ENCODE assay signal across 13 cellular contexts in the genomic region with DNA sequence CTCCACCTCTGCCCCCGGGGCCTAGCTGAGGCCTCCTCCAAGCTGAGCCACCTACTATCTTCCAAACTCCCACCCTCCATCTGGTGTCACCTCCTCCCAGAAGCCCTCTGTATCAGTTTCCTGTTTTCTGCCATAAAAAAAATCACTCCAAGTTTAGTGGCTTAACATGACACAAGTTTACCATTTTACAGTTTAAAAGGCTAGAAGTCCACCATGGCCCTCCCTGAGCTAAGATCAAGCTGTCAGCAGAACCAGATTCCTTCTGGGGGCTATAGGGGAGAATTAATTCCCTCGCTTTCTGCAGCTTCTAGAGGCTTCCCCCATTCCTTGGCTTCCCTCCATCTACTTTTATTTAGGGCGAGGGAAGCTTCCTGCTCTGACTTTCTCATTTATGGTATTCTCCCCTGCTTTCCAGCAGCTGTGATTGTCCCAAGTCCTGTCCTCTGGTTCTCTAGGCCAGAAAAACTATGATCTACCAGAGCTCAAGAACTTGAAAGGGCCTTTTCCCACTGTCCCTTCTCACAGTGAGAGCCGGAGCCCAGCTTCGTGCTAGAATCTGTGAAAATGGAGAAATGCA. TPM values are rescaled to one million over a fixed set of nuclear protein-coding genes. Genes with fewer than 3 reads are reported as not detected.
DNase-seq lines count a peak whose midpoint lies in the region; ATAC-seq and TF ChIP-seq lines count a peak whose summit lies in the region.
"Had no signal": no experiment of that assay in that cellular context is flagged by ENCODE, and none has a peak within 500 bp of the region (broad histone marks: within the 10 kb centered on the region; RNA-seq: fewer than 3 reads in every experiment).

No MANE protein-coding gene starts in this region.

- H3K4me3 ChIP-seq in left ventricle myocardium inferior: no peak overlapping the region
- H3K4me3 ChIP-seq in right lobe of liver: no peak overlapping the region
- H3K4me3 ChIP-seq in transverse colon: no peak overlapping the region
- H3K4me3 ChIP-seq: GM12878 had no signal

- WGBS in right lobe of liver (ENCODE audit: insufficient coverage, low coverage, low lambda C conversion rate, missing lambda C conversion rate): 63% methylated on average over 5 of the region's 5 CpGs
- WGBS in transverse colon (ENCODE audit: low coverage in 1 of 2), 2 donors: 73% methylated on average over 5 of the region's 5 CpGs; no CpG with 5 or more reads in 1 of the 2 donors

- H3K4me1 ChIP-seq in left ventricle myocardium inferior: peaks cover 43% of the 10 kb centered on the region
- peaks cover 0 to 39% (median 6%) of the 10 kb centered on the region in 4 donors for H3K4me1 ChIP-seq in right lobe of liver
- H3K4me1 ChIP-seq in transverse colon: peaks cover 0 to 19% (median 7%) of the 10 kb centered on the region in 4 donors

- TF ChIP-seq POLR2A in right lobe of liver (IDR thresholded peaks at IDR 0.05) (no peak), transverse colon (IDR thresholded peaks at IDR 0.05) (no peak)

- no peak for TF ChIP-seq EP300 in transverse colon (IDR thresholded peaks at IDR 0.05; ENCODE audit: low read depth)

- peak overlapping the region; percentile 62 for H3K27ac Mint-ChIP-seq in activated CD4-positive, alpha-beta memory T cell treated with anti-CD3 and anti-CD28 coated beads, Interleukin-2, amount 10 ng/mL, durations not matched to agents 7 days and 5 days

- POLR2A ChIA-PET in activated CD4-positive, alpha-beta memory T cell treated with anti-CD3 and anti-CD28 coated beads, Interleukin-2, amount 10 ng/mL, durations not matched to agents 7 days and 5 days (lab: Charles Lee): interaction anchor here (0.8 to 4.0 kb wide), 6 partner anchors 11 to 76 kb away, joined by 3 to 16 read pairs (median 5); a partner anchor contains a TSS

- DNase-seq in left ventricle myocardium inferior (no peak), left ventricle myocardium superior (no peak), right lobe of liver (no peak), transverse colon (no peak), globus pallidus (ENCODE audit: low spot score) (no peak), 8988T (no peak)
- no peak for DNase-seq in activated CD4-positive, alpha-beta memory T cell treated with anti-CD3 and anti-CD28 coated beads, Interleukin-2, amount 10 ng/mL, durations not matched to agents 7 days and 5 days
- DNase-seq: activated effector memory CD4-positive, alpha-beta T cell treated with Interleukin-2 at 50 U/mL for 16 hours; KG1; NCI-H526 treated with DMSO at 0.1 percent for 48 hours had no signal

- peaks cover 19% of the 10 kb centered on the region for H3K4me1 Mint-ChIP-seq in activated CD4-positive, alpha-beta memory T cell treated with anti-CD3 and anti-CD28 coated beads, Interleukin-2, amount 10 ng/mL, durations not matched to agents 7 days and 5 days

- no peaks in the 10 kb centered on the region for H3K9me3 ChIP-seq in left ventricle myocardium inferior (replicated peaks)
- no peaks in the 10 kb centered on the region for H3K9me3 ChIP-seq in right lobe of liver
- no peaks in the 10 kb centered on the region for H3K9me3 ChIP-seq in transverse colon

- TF ChIP-seq CTCF in left ventricle myocardium inferior (IDR thresholded peaks at IDR 0.05; ENCODE audit: borderline replicate concordance) (no peak), right lobe of liver (IDR thresholded peaks at IDR 0.05) (no peak), transverse colon (IDR thresholded peaks at IDR 0.05) (no peak)

- H3K27ac ChIP-seq in left ventricle myocardium inferior (replicated peaks): peak overlapping the region; percentile 50
- H3K27ac ChIP-seq in right lobe of liver: peak overlapping the region; percentile 9 to 47 (median 11)
- H3K27ac ChIP-seq in transverse colon: peak overlapping the region in 3 of 4 donors; percentile 11 to 40 (median 27)

- ATAC-seq in left ventricle myocardium superior (no peak), right lobe of liver (peak in 1 of 4 donors; percentile 7), HG03378 (IDR thresholded peaks at IDR 0.05; ENCODE audit: unreplicated experiment) (no peak)

- intact Hi-C loops in left ventricle myocardium inferior (cut with micrococcal nuclease): no loop called here
- intact Hi-C loops in left ventricle myocardium superior (cut with micrococcal nuclease): loop anchor here (10.0 kb wide), 1 partner anchor 79 kb away; no protein-coding TSS in a partner anchor
- intact Hi-C loops in right lobe of liver (cut with DNase I): no loop called here
- intact Hi-C loops in transverse colon (cut with DNase I; ENCODE audit: low total_unique reads): no loop called here

- in situ Hi-C loops in transverse colon (cut with MboI; ENCODE audit: low pct_ligation_motif_present in 1 of 4, low pct_unique_long_range_greater_than_20kb in 1 of 4, low sequenced_read_pairs in 3 of 4): loop anchor here in 3 of 4 donors (10.0 to 25.0 kb wide), 2 partner anchors 196 to 199 kb away; no protein-coding TSS in a partner anchor

- no peaks in the 10 kb centered on the region for H3K27me3 Mint-ChIP-seq in activated CD4-positive, alpha-beta memory T cell treated with anti-CD3 and anti-CD28 coated beads, Interleukin-2, amount 10 ng/mL, durations not matched to agents 7 days and 5 days

- H3K36me3 Mint-ChIP-seq in activated CD4-positive, alpha-beta memory T cell treated with anti-CD3 and anti-CD28 coated beads, Interleukin-2, amount 10 ng/mL, durations not matched to agents 7 days and 5 days (ENCODE audit: low read depth): no peaks in the 10 kb centered on the region

- CTCF ChIA-PET in activated CD4-positive, alpha-beta memory T cell treated with anti-CD3 and anti-CD28 coated beads, Interleukin-2, amount 10 ng/mL, durations not matched to agents 7 days and 5 days (lab: Charles Lee): interaction anchor here (1.1 to 5.5 kb wide), 10 partner anchors 8 to 90 kb away, joined by 3 to 42 read pairs (median 5); a partner anchor contains a TSS

- H3K27me3 ChIP-seq in left ventricle myocardium inferior (ENCODE audit: low read depth) (no peaks in the 10 kb centered on the region), right lobe of liver (no peaks in the 10 kb centered on the region), transverse colon (no peaks in the 10 kb centered on the region)

- no peak overlapping the region for H3K4me3 Mint-ChIP-seq in activated CD4-positive, alpha-beta memory T cell treated with anti-CD3 and anti-CD28 coated beads, Interleukin-2, amount 10 ng/mL, durations not matched to agents 7 days and 5 days

- no peaks in the 10 kb centered on the region for H3K36me3 ChIP-seq in left ventricle myocardium inferior
- H3K36me3 ChIP-seq in right lobe of liver: no peaks in the 10 kb centered on the region
- no peaks in the 10 kb centered on the region for H3K36me3 ChIP-seq in transverse colon

- H3K9me3 Mint-ChIP-seq in activated CD4-positive, alpha-beta memory T cell treated with anti-CD3 and anti-CD28 coated beads, Interleukin-2, amount 10 ng/mL, durations not matched to agents 7 days and 5 days: no peaks in the 10 kb centered on the region

RNA-seq across cellular contexts. Expression of a gene that starts 4.3 kb away (rescaled TPM):
- 0.16 TPM for total RNA-seq in left ventricle myocardium inferior
- 0.37 TPM for total RNA-seq in left ventricle myocardium superior
- total RNA-seq in activated CD4-positive, alpha-beta memory T cell treated with anti-CD3 and anti-CD28 coated beads, Interleukin-2, amount 10 ng/mL, durations not matched to agents 7 days and 5 days: not detected
- total RNA-seq in right lobe of liver: 10 to 100 TPM in 1 of 6 experiments, 1 to 10 TPM in 4, under 1 TPM in 1; 0.62 to 11.8 (median 4.7) TPM
- under 1 TPM in 1 of 4 donors, not detected in 3; 0.55 TPM for total RNA-seq in transverse colon
- total RNA-seq: renal cortical epithelial cell had no signal

RNA-seq across cellular contexts. Expression of a gene that starts 23.3 kb away (rescaled TPM):
- 6.6 TPM for total RNA-seq in left ventricle myocardium inferior
- 9.8 TPM for total RNA-seq in left ventricle myocardium superior
- total RNA-seq in activated CD4-positive, alpha-beta memory T cell treated with anti-CD3 and anti-CD28 coated beads, Interleukin-2, amount 10 ng/mL, durations not matched to agents 7 days and 5 days: 100 to 1,000 TPM; 259 to 263 TPM
- total RNA-seq in right lobe of liver: 10 to 100 TPM in 5 of 6 experiments, 1 to 10 TPM in 1; 4.6 to 25.2 (median 13.3) TPM
- 100 to 1,000 TPM in 1 of 4 donors, 10 to 100 TPM in 3; 59.4 to 171 (median 73.6) TPM for total RNA-seq in transverse colon

RNA-seq across cellular contexts. Expression of a gene that starts 34.1 kb away (rescaled TPM):
- total RNA-seq in left ventricle myocardium inferior: 119 TPM
- 129 TPM for total RNA-seq in left ventricle myocardium superior
- total RNA-seq in activated CD4-positive, alpha-beta memory T cell treated with anti-CD3 and anti-CD28 coated beads, Interleukin-2, amount 10 ng/mL, durations not matched to agents 7 days and 5 days: 100 to 1,000 TPM; 166 to 171 TPM
- total RNA-seq in right lobe of liver: 100 to 1,000 TPM; 103 to 185 (median 133) TPM
- 100 to 1,000 TPM in 3 of 4 donors, 10 to 100 TPM in 1; 64.1 to 335 (median 186) TPM for total RNA-seq in transverse colon
